In the genomic region with DNA sequence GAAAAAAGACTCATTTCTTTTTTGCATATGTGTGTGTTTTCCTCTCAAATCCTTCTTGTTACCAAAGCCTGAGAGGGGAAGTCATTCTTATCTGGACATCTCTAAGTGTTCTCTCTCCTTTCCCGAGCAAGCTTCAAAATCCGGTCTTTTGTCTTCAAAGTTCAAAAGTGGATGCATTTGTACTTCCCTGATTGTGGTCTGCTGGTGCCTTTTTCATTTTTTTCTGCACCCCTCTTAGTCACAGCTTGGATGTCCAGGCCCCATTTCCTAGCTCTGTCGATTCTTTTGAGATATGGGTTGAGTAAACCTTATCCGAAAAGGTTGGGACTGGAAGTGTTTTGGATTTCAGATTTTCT, we compare ENCODE assay signal across 1 cellular context.
TF ChIP-seq lines count a peak whose summit lies in the region.

No MANE protein-coding gene starts in this region.

TF ChIP-seq in GM23338, 12 proteins besides CTCF, POLR2A, EP300 and RAD21:
- TF ChIP-seq, protein P1, sequence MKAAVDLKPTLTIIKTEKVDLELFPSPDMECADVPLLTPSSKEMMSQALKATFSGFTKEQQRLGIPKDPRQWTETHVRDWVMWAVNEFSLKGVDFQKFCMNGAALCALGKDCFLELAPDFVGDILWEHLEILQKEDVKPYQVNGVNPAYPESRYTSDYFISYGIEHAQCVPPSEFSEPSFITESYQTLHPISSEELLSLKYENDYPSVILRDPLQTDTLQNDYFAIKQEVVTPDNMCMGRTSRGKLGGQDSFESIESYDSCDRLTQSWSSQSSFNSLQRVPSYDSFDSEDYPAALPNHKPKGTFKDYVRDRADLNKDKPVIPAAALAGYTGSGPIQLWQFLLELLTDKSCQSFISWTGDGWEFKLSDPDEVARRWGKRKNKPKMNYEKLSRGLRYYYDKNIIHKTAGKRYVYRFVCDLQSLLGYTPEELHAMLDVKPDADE (IDR thresholded peaks at IDR 0.05), result no peak
